ENCODE assay signal across 21 cellular contexts in the genomic region with DNA sequence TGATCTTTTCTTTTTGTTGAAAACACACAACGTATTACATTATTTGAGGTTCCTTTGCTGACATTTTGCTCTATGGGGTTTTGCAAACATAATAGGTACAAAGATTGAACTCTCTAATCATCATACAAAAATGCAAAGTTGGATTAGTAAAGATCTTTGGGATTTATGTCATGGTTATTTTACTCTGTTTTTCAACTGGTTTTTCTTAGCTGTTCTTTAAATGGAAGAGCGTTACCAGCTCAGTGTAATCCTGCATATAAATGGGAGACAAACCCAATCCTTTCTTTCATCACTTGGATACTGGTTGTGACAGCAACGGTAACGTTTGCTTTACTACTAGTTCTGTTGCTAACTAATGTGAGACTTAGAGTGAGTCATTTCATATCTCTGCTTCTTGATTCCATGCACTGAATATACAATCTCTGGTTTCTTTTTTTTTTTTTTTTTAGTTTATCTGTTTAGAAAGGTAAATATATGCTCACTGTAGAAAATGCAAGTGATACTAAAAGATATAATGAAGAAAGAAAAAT.
DNase-seq lines count a peak whose midpoint lies in the region; ATAC-seq, FAIRE-seq and TF ChIP-seq lines count a peak whose summit lies in the region.
"Had no signal": no experiment of that assay in that cellular context is flagged by ENCODE, and none has a peak within 500 bp of the region (broad histone marks: within the 10 kb centered on the region; RNA-seq: fewer than 3 reads in every experiment).

No MANE protein-coding gene starts in this region.

- H3K27ac Mint-ChIP-seq in neural progenitor cell, result peak overlapping the region; percentile 19
- H3K27ac Mint-ChIP-seq: CD4-positive, alpha-beta T cell; HFFc6 had no signal

- H3K27me3 Mint-ChIP-seq in neural progenitor cell (ENCODE audit: insufficient read depth, low read depth), result no peaks in the 10 kb centered on the region
- H3K27me3 Mint-ChIP-seq: CD4-positive, alpha-beta T cell had no signal

- H2AFZ ChIP-seq in fibroblast of lung (ENCODE audit: low read length), result no peak overlapping the region
- H2AFZ ChIP-seq in neural progenitor cell (replicated peaks), result no peak overlapping the region

- H3K9me3 Mint-ChIP-seq in neural progenitor cell, result no peaks in the 10 kb centered on the region

- H3K36me3 ChIP-seq in HAP-1 (replicated peaks) (no peaks in the 10 kb centered on the region), adipocyte (ENCODE audit: control insufficient read depth, insufficient read depth, low read length, severe bottlenecking) (no peaks in the 10 kb centered on the region), fibroblast of lung (ENCODE audit: control insufficient read depth, insufficient read depth, low read length) (no peaks in the 10 kb centered on the region), neural progenitor cell (no peaks in the 10 kb centered on the region), heart right ventricle (no peaks in the 10 kb centered on the region)
- H3K36me3 ChIP-seq: BE2C had no signal

- no peaks in the 10 kb centered on the region for H3K36me3 Mint-ChIP-seq in neural progenitor cell

- H4K20me1 ChIP-seq in fibroblast of lung (ENCODE audit: control insufficient read depth, extremely low read depth, insufficient read depth, low read length) (no peaks in the 10 kb centered on the region), neural progenitor cell (ENCODE audit: low read depth) (no peaks in the 10 kb centered on the region)

- H3K4me3 ChIP-seq in HAP-1, result no peak overlapping the region
- H3K4me3 ChIP-seq in adipocyte (ENCODE audit: low read length), result no peak overlapping the region
- H3K4me3 ChIP-seq in fibroblast of lung (replicated peaks in 1 of 4; ENCODE audit: control extremely low read depth in 1 of 4, insufficient read depth in 1 of 4, low read depth in 3 of 4, low read length in 4 of 4), result no peak overlapping the region
- H3K4me3 ChIP-seq in neural progenitor cell, result no peak overlapping the region
- H3K4me3 ChIP-seq in heart right ventricle, result no peak overlapping the region
- H3K4me3 ChIP-seq: GM12878 had no signal

- no peaks in the 10 kb centered on the region for H3F3A ChIP-seq in neural progenitor cell (ENCODE audit: low read depth)

- H3K27ac ChIP-seq in fibroblast of lung (ENCODE audit: insufficient read depth, low read length), result no peak overlapping the region
- H3K27ac ChIP-seq in neural progenitor cell, result no peak overlapping the region
- no peak overlapping the region for H3K27ac ChIP-seq in heart right ventricle

- peaks cover 9% of the 10 kb centered on the region for H3K4me1 Mint-ChIP-seq in neural progenitor cell

- WGBS in heart right ventricle, 2 donors, result 64 to 66% methylated on average over 4 of the region's 4 CpGs

- ATAC-seq in heart right ventricle, result no peak
- ATAC-seq: GM12878 had no signal

- H3K4me2 ChIP-seq in fibroblast of lung (ENCODE audit: extremely low read depth, insufficient read depth, low read length) (no peak overlapping the region), neural progenitor cell (no peak overlapping the region)

- peaks cover 27% of the 10 kb centered on the region for H3K4me1 ChIP-seq in HAP-1
- H3K4me1 ChIP-seq in adipocyte (ENCODE audit: control insufficient read depth, insufficient read depth, low read length), result no peaks in the 10 kb centered on the region
- H3K4me1 ChIP-seq in fibroblast of lung (ENCODE audit: control insufficient read depth, extremely low read depth, insufficient read depth, low read length), result no peaks in the 10 kb centered on the region
- H3K4me1 ChIP-seq in neural progenitor cell, result no peaks in the 10 kb centered on the region
- no peaks in the 10 kb centered on the region for H3K4me1 ChIP-seq in heart right ventricle
- H3K4me1 ChIP-seq: BE2C had no signal

- H3K9ac ChIP-seq in adipocyte (ENCODE audit: low read length), result no peak overlapping the region
- no peak overlapping the region for H3K9ac ChIP-seq in fibroblast of lung (ENCODE audit: insufficient read depth, low read length)
- no peak overlapping the region for H3K9ac ChIP-seq in neural progenitor cell

- H3K9me3 ChIP-seq in HAP-1 (no peaks in the 10 kb centered on the region), adipocyte (ENCODE audit: control insufficient read depth, low read length) (no peaks in the 10 kb centered on the region), fibroblast of lung (ENCODE audit: control insufficient read depth, insufficient read depth, low read depth, low read length) (no peaks in the 10 kb centered on the region), neural progenitor cell (ENCODE audit: low read depth) (no peaks in the 10 kb centered on the region), heart right ventricle (peaks cover 0 to 4% (median 0%) of the 10 kb centered on the region in 11 donors)
- H3K9me3 ChIP-seq: BE2C had no signal

- no peak for FAIRE-seq in H54 (lab: Jason Lieb, UNC)
- FAIRE-seq: G401.6, GM12878 had no signal

- no peaks in the 10 kb centered on the region for H3K27me3 ChIP-seq in HAP-1 (ENCODE audit: low read depth)
- H3K27me3 ChIP-seq in adipocyte (replicated peaks; ENCODE audit: control insufficient read depth, insufficient read depth, low read length), result no peaks in the 10 kb centered on the region
- H3K27me3 ChIP-seq in fibroblast of lung (ENCODE audit: control insufficient read depth, insufficient read depth, low read length), result no peaks in the 10 kb centered on the region
- H3K27me3 ChIP-seq in neural progenitor cell, result no peaks in the 10 kb centered on the region
- H3K27me3 ChIP-seq in heart right ventricle, result no peaks in the 10 kb centered on the region
- H3K27me3 ChIP-seq: BE2C had no signal

- no peak for TF ChIP-seq POLR2A in H54 (IDR thresholded peaks at IDR 0.05; ENCODE audit: low read depth, low read length)

- TF ChIP-seq CTCF in fibroblast of lung (conservative IDR thresholded peaks at IDR 0.05 in 1 of 2, IDR thresholded peaks at IDR 0.05 in 1 of 2; ENCODE audit: low read depth in 1 of 2, low read length in 2 of 2) (no peak), neural progenitor cell (IDR thresholded peaks at IDR 0.05) (no peak), heart right ventricle (IDR thresholded peaks at IDR 0.05) (no peak)

- no peak overlapping the region for H3K4me3 Mint-ChIP-seq in neural progenitor cell
- H3K4me3 Mint-ChIP-seq: CD4-positive, alpha-beta T cell; HFFc6 had no signal

- DNase-seq in HAP-1 (ENCODE audit: low spot score in 2 of 2), result peak; percentile 26 to 97
- peak; percentile 4 for DNase-seq in adipocyte (ENCODE audit: low read depth)
- peak; percentile 2 to 27 for DNase-seq in fibroblast of lung (ENCODE audit: low read depth in 2 of 2)
- peak; percentile 3 for DNase-seq in neural progenitor cell (ENCODE audit: low spot score)
- no peak for DNase-seq in H54 (ENCODE audit: insufficient read length, low spot score)
- DNase-seq in SKM-1 (lab: John Stamatoyannopoulos, UW; ENCODE audit: unreplicated experiment), result no peak
- DNase-seq in heart right ventricle, result no peak
- DNase-seq in DMS 273 treated with DMSO at 0.1 percent for 48 hours (lab: John Stamatoyannopoulos, UW), result no peak
- DNase-seq: BE2C; CD4-positive, alpha-beta T cell; DND-41; HFFc6; IMR-90; Karpas-422; MM.1S; NCI-H1105; NCI-H1694; NCI-H524 treated with DMSO at 0.1 percent for 48 hours; SIG-M5 had no signal

- intact Hi-C loops in heart right ventricle (cut with DNase I), result no loop called here

- H3K79me2 ChIP-seq in fibroblast of lung (ENCODE audit: control insufficient read depth, insufficient read depth, low read length), result no peaks in the 10 kb centered on the region
- H3K79me2 ChIP-seq in neural progenitor cell (ENCODE audit: low read depth), result no peaks in the 10 kb centered on the region

- in situ Hi-C loops in HAP-1 (cut with MboI; ENCODE audit: low sequenced_read_pairs), result no loop called here

Comparison
In these comparisons a context has a peak if more than half of its experiments do, and no peak if none do; other contexts are left out.
1. DNase-seq: peak in HAP-1 (2 of 2), adipocyte (single experiment), fibroblast of lung (2 of 2) and neural progenitor cell (single experiment); none in H54 (single experiment), SKM-1 (single experiment), heart right ventricle (0 of 2) and DMS 273 treated with DMSO at 0.1 percent for 48 hours (single experiment).